In genomic region chr4:23768541-23768940, GRCh38 we compare ENCODE assay signal across 1 cellular context.
TF ChIP-seq lines count a peak whose summit lies in the region.

No MANE protein-coding gene starts in this region.

TF ChIP-seq in GM12878, 131 proteins besides CTCF, POLR2A, EP300 and RAD21 (continued from another document):
- TF ChIP-seq MAX (IDR thresholded peaks at IDR 0.05; ENCODE audit: low read depth, low read length) (no peak), BMI1 (IDR thresholded peaks at IDR 0.05; ENCODE audit: borderline replicate concordance) (no peak), SMAD1 (IDR thresholded peaks at IDR 0.05; ENCODE audit: low read depth, partially characterized antibody) (no peak), IRF4 (IDR thresholded peaks at IDR 0.05; ENCODE audit: low read depth, low read length) (no peak)
